13 cellular contexts compared by ENCODE assay signal in genomic region chr22:50485221-50486131, GRCh38. TPM values are rescaled to one million over a fixed set of nuclear protein-coding genes. Genes with fewer than 3 reads are reported as not detected.
A peak's percentile ranks its signal among the peaks of the same experiment; 100 is the strongest.
DNase-seq lines count a peak whose midpoint lies in the region; ATAC-seq, FAIRE-seq and TF ChIP-seq lines count a peak whose summit lies in the region.
"Had no signal": no experiment of that assay in that cellular context is flagged by ENCODE, and none has a peak within 500 bp of the region (broad histone marks: within the 10 kb centered on the region; RNA-seq: fewer than 3 reads in every experiment).

No MANE protein-coding gene starts in this region.

- H3K27ac Mint-ChIP-seq in activated naive CD4-positive, alpha-beta T cell treated with anti-CD3 and anti-CD28 coated beads for 36 hours, result peak overlapping the region; percentile 30

- H3K4me1 ChIP-seq in OCI-LY7 (ENCODE audit: insufficient read depth, low read length, poor library complexity, severe bottlenecking) (peaks cover 11% of the 10 kb centered on the region), mesenchymal stem cell (ENCODE audit: control insufficient read depth, insufficient read depth, low read depth, low read length) (peaks cover 44% of the 10 kb centered on the region)

- peaks cover 4% of the 10 kb centered on the region for H3K4me1 Mint-ChIP-seq in activated naive CD4-positive, alpha-beta T cell treated with anti-CD3 and anti-CD28 coated beads for 36 hours (ENCODE audit: low read depth)

- H2BK15ac ChIP-seq in mesenchymal stem cell (ENCODE audit: low read depth, poor library complexity, severe bottlenecking), result no peak overlapping the region

- no peak overlapping the region for H4K91ac ChIP-seq in mesenchymal stem cell (ENCODE audit: low read length)

- no peak overlapping the region for H3K14ac ChIP-seq in mesenchymal stem cell (ENCODE audit: low read length in 2 of 2)

- no peak overlapping the region for H2AFZ ChIP-seq in OCI-LY7 (ENCODE audit: low read length)
- H2AFZ ChIP-seq in mesenchymal stem cell (ENCODE audit: low read depth, low read length), result no peak overlapping the region

- H3K27me3 ChIP-seq in mesenchymal stem cell (ENCODE audit: control insufficient read depth in 1 of 2, insufficient read depth in 1 of 2, low read length in 2 of 2), result peaks cover 13 to 77% of the 10 kb centered on the region in 2 experiments

- H3K23ac ChIP-seq in mesenchymal stem cell (ENCODE audit: low read length in 2 of 2), result no peak overlapping the region

- peak; percentile 46 for TF ChIP-seq CTCF in OCI-LY7 (conservative IDR thresholded peaks at IDR 0.05; ENCODE audit: low read length)

- H3K4me3 ChIP-seq in OCI-LY7 (ENCODE audit: low read depth, low read length, poor library complexity, severe bottlenecking) (no peak overlapping the region), mesenchymal stem cell (ENCODE audit: insufficient read depth in 1 of 2, low read depth in 1 of 2, low read length in 2 of 2) (no peak overlapping the region)
- H3K4me3 ChIP-seq: ovary, vagina had no signal

- WGBS in mesenchymal stem cell, result 74% methylated on average over 29 of the region's 29 CpGs

- FAIRE-seq in urothelium cell line (lab: Jason Lieb, UNC), result peak; percentile 61

- H3K27ac ChIP-seq in OCI-LY7 (ENCODE audit: low read depth, low read length, poor library complexity, severe bottlenecking), result no peak overlapping the region
- no peak overlapping the region for H3K27ac ChIP-seq in mesenchymal stem cell (ENCODE audit: low read length, poor library complexity, severe bottlenecking)
- H3K27ac ChIP-seq: ovary, vagina had no signal

- no peak overlapping the region for H2BK120ac ChIP-seq in mesenchymal stem cell (ENCODE audit: low read depth, low read length)

- no peaks in the 10 kb centered on the region for H3K9me2 ChIP-seq in OCI-LY7 (ENCODE audit: insufficient read depth, low read length)

- no TSS peak for BruUV-seq in OCI-LY7 (replicated peaks; lab: Mats Ljungman, UMichigan)

- H3K9me3 ChIP-seq in OCI-LY7 (ENCODE audit: low read length) (no peaks in the 10 kb centered on the region), mesenchymal stem cell (ENCODE audit: control insufficient read depth, low read length) (no peaks in the 10 kb centered on the region)
- H3K9me3 ChIP-seq: ovary, vagina had no signal

- H2BK5ac ChIP-seq in mesenchymal stem cell (ENCODE audit: low read depth, low read length, poor library complexity, severe bottlenecking), result no peak overlapping the region

- H2BK12ac ChIP-seq in mesenchymal stem cell (ENCODE audit: low read length in 2 of 2), result no peak overlapping the region

- CTCF ChIA-PET in activated naive CD4-positive, alpha-beta T cell treated with anti-CD3 and anti-CD28 coated beads for 36 hours (lab: Charles Lee), result interaction anchor here (0.7 to 1.3 kb wide), 4 partner anchors 12 to 156 kb away, joined by 3 to 4 read pairs (median 4); no protein-coding TSS in a partner anchor
- CTCF ChIA-PET in OCI-LY7 (lab: Charles Lee; ENCODE audit: unreplicated experiment), result no interaction called here

- H3K4me3 Mint-ChIP-seq in activated naive CD4-positive, alpha-beta T cell treated with anti-CD3 and anti-CD28 coated beads for 36 hours, result no peak overlapping the region

- ATAC-seq in left lobe of liver, result peak; percentile 69

- H3K18ac ChIP-seq in mesenchymal stem cell (ENCODE audit: low read depth in 1 of 2, low read length in 2 of 2), result no peak overlapping the region

- no peaks in the 10 kb centered on the region for H3K79me1 ChIP-seq in mesenchymal stem cell (replicated peaks; ENCODE audit: low read length, poor library complexity, severe bottlenecking)

- H4K20me1 ChIP-seq in OCI-LY7 (ENCODE audit: insufficient read depth, low read length), result no peaks in the 10 kb centered on the region

- H3K9me3 Mint-ChIP-seq in activated naive CD4-positive, alpha-beta T cell treated with anti-CD3 and anti-CD28 coated beads for 36 hours, result no peaks in the 10 kb centered on the region

- intact Hi-C loops in activated naive CD4-positive, alpha-beta T cell treated with anti-CD3 and anti-CD28 coated beads for 36 hours (cut with micrococcal nuclease), result no loop called here
- intact Hi-C loops in OCI-LY7 (cut with micrococcal nuclease; ENCODE audit: unreplicated experiment), result no loop called here

- no peak overlapping the region for H4K8ac ChIP-seq in mesenchymal stem cell (ENCODE audit: low read length)

- no peak overlapping the region for H2AK5ac ChIP-seq in mesenchymal stem cell (ENCODE audit: low read length, severe bottlenecking)

- no peaks in the 10 kb centered on the region for H3K79me2 ChIP-seq in OCI-LY7 (ENCODE audit: insufficient read depth, low read depth, low read length)

- H3K36me3 Mint-ChIP-seq in activated naive CD4-positive, alpha-beta T cell treated with anti-CD3 and anti-CD28 coated beads for 36 hours (ENCODE audit: low read depth), result no peaks in the 10 kb centered on the region

- H3K4me2 ChIP-seq in OCI-LY7 (ENCODE audit: low read length) (no peak overlapping the region), mesenchymal stem cell (ENCODE audit: low read length, poor library complexity, severe bottlenecking) (no peak overlapping the region)

- no peaks in the 10 kb centered on the region for H3K27me3 Mint-ChIP-seq in activated naive CD4-positive, alpha-beta T cell treated with anti-CD3 and anti-CD28 coated beads for 36 hours (ENCODE audit: low read depth)

- DNase-seq in activated naive CD4-positive, alpha-beta T cell treated with anti-CD3 and anti-CD28 coated beads for 36 hours, result no peak
- no peak for DNase-seq in activated naive CD4-positive, alpha-beta T cell treated with anti-CD3 and anti-CD28 coated beads, Interleukin-2, amount 50 U/mL, for 16 hours
- no peak for DNase-seq in OCI-LY7 (ENCODE audit: low spot score)
- DNase-seq in left lobe of liver (ENCODE audit: low spot score), result peak; percentile 78
- no peak for DNase-seq in urothelium cell line (ENCODE audit: low spot score)
- DNase-seq in MV-4-11 (lab: John Stamatoyannopoulos, UW), result no peak
- no peak for DNase-seq in kidney glomerular epithelial cell (lab: John Stamatoyannopoulos, UW)
- DNase-seq in mesenchymal stem cell, result no peak
- DNase-seq: NCI-H82; stimulated activated CD4-positive, alpha-beta T cell treated with anti-CD3 and anti-CD28 coated beads, Interleukin-15, amount 100 ng/mL, for 24 hours had no signal

- no peak overlapping the region for H3K9ac ChIP-seq in mesenchymal stem cell (ENCODE audit: low read length)

- H3K36me3 ChIP-seq in OCI-LY7 (ENCODE audit: insufficient read depth, low read length), result no peaks in the 10 kb centered on the region
- H3K36me3 ChIP-seq in mesenchymal stem cell (ENCODE audit: control insufficient read depth in 1 of 2, insufficient read depth in 2 of 2, low read depth in 1 of 2, low read length in 2 of 2), result peaks cover 0 to 18% of the 10 kb centered on the region in 2 experiments
- H3K36me3 ChIP-seq: ovary, vagina had no signal

- POLR2A ChIA-PET in OCI-LY7 (lab: Charles Lee), result no interaction called here

- no peak overlapping the region for H3K4ac ChIP-seq in mesenchymal stem cell (ENCODE audit: low read depth in 1 of 2, low read length in 2 of 2)

RNA-seq across cellular contexts. Expression of gene MIOX, which starts 1.2 kb away (rescaled TPM):
- under 1 TPM in 1 of 2 experiments, not detected in 1; 0.31 TPM for total RNA-seq in activated naive CD4-positive, alpha-beta T cell treated with anti-CD3 and anti-CD28 coated beads for 36 hours
- not detected in 2 replicates for total RNA-seq in OCI-LY7 (2014; rRNA removed; shearing (Covaris generic))
- total RNA-seq in OCI-LY7 (2022) (0.53 and 0.74 TPM in 2 replicates), left lobe of liver (not detected)
- 0.14 TPM for polyA plus RNA-seq in mesenchymal stem cell (2013, experiment 1 of 2)
- 0.16 TPM for polyA plus RNA-seq in mesenchymal stem cell (2013, experiment 2 of 2)
- total RNA-seq: liver, vagina had no signal
- polyA plus RNA-seq: liver, ovary had no signal

RNA-seq across cellular contexts. Expression of gene ADM2, which starts 4.1 kb away (rescaled TPM):
- total RNA-seq in activated naive CD4-positive, alpha-beta T cell treated with anti-CD3 and anti-CD28 coated beads for 36 hours, result 1 to 10 TPM; 7.5 to 8.3 TPM
- 2.7 and 4.3 TPM in 2 replicates for total RNA-seq in OCI-LY7 (2014; rRNA removed; shearing (Covaris generic))
- total RNA-seq in OCI-LY7 (2022), result 7.0 and 7.9 TPM in 2 replicates
- 1.3 TPM for total RNA-seq in left lobe of liver
- polyA plus RNA-seq in mesenchymal stem cell (2013, experiment 1 of 2), result 11.3 TPM
- polyA plus RNA-seq in mesenchymal stem cell (2013, experiment 2 of 2), result 10.9 TPM
- total RNA-seq: vagina had no signal

RNA-seq across cellular contexts. Expression of gene SBF1, which starts 10.6 kb away (rescaled TPM):
- total RNA-seq in activated naive CD4-positive, alpha-beta T cell treated with anti-CD3 and anti-CD28 coated beads for 36 hours, result 100 to 1,000 TPM; 100 TPM
- 134 and 177 TPM in 2 replicates for total RNA-seq in OCI-LY7 (2014; rRNA removed; shearing (Covaris generic))
- total RNA-seq in OCI-LY7 (2022), result 160 and 181 TPM in 2 replicates
- 31.2 TPM for total RNA-seq in left lobe of liver
- polyA plus RNA-seq in mesenchymal stem cell (2013, experiment 1 of 2), result 23.9 TPM
- 22.7 TPM for polyA plus RNA-seq in mesenchymal stem cell (2013, experiment 2 of 2)

RNA-seq across cellular contexts. Expression of gene LMF2, which starts 22.0 kb away (rescaled TPM):
- 10 to 100 TPM; 41.4 to 42.0 TPM for total RNA-seq in activated naive CD4-positive, alpha-beta T cell treated with anti-CD3 and anti-CD28 coated beads for 36 hours
- 37.8 and 50.7 TPM in 2 replicates for total RNA-seq in OCI-LY7 (2014; rRNA removed; shearing (Covaris generic))
- total RNA-seq in OCI-LY7 (2022) (49.2 and 49.8 TPM in 2 replicates), left lobe of liver (50.2 TPM)
- 81.8 TPM for polyA plus RNA-seq in mesenchymal stem cell (2013, experiment 1 of 2)
- 79.8 TPM for polyA plus RNA-seq in mesenchymal stem cell (2013, experiment 2 of 2)

RNA-seq across cellular contexts. Expression of gene NCAPH2, which starts 22.5 kb away (rescaled TPM):
- total RNA-seq in activated naive CD4-positive, alpha-beta T cell treated with anti-CD3 and anti-CD28 coated beads for 36 hours, result 100 to 1,000 TPM; 104 to 115 TPM
- 129 and 151 TPM in 2 replicates for total RNA-seq in OCI-LY7 (2014; rRNA removed; shearing (Covaris generic))
- total RNA-seq in OCI-LY7 (2022) (124 and 126 TPM in 2 replicates), left lobe of liver (18.8 TPM)
- 11.7 TPM for polyA plus RNA-seq in mesenchymal stem cell (2013, experiment 1 of 2)
- 9.7 TPM for polyA plus RNA-seq in mesenchymal stem cell (2013, experiment 2 of 2)
